15 cellular contexts compared by ENCODE assay signal in genomic region chr6:157727629-157728182, GRCh38.
"Had no signal": no experiment of that assay in that cellular context is flagged by ENCODE, and none has a peak within 500 bp of the region (broad histone marks: within the 10 kb centered on the region; RNA-seq: fewer than 3 reads in every experiment).

No MANE protein-coding gene starts in this region.

- H3K4me3 Mint-ChIP-seq: activated B cell treated with CpG ODN at 0.5 μM for 24 hours; activated CD4-positive, alpha-beta T cell treated with anti-CD3 and anti-CD28 coated beads, Interleukin-2, amount 10 ng/mL, durations not matched to agents 24 days and 14 days; activated naive CD8-positive, alpha-beta T cell; activated T-cell treated with anti-CD3 and anti-CD28 coated beads, Interleukin-2, amount 50 U/mL, for 24 hours; mesothelial cell of epicardium; neural progenitor cell; T-helper 17 cell had no signal

- DNase-seq: activated B cell treated with CpG ODN at 0.5 μM for 24 hours; activated CD4-positive, alpha-beta T cell treated with anti-CD3 and anti-CD28 coated beads, Interleukin-2, amount 10 ng/mL, durations not matched to agents 24 days and 14 days; activated gamma-delta T cell; activated T-cell treated with anti-CD3 and anti-CD28 coated beads, Interleukin-2, amount 50 U/mL, for 24 hours; islet precursor cell; SIG-M5; stimulated activated CD4-positive, alpha-beta T cell treated with anti-CD3 and anti-CD28 coated beads, Interleukin-4, amount 100 ng/mL, for 4 hours; T-helper 17 cell; trophoblast cell had no signal

- H2AFZ ChIP-seq: neural progenitor cell had no signal

- H3K9ac ChIP-seq: neural progenitor cell had no signal

- H3K36me3 ChIP-seq: neural progenitor cell had no signal

- H3K27ac Mint-ChIP-seq: activated B cell treated with CpG ODN at 0.5 μM for 24 hours; activated CD4-positive, alpha-beta T cell treated with anti-CD3 and anti-CD28 coated beads, Interleukin-2, amount 10 ng/mL, durations not matched to agents 24 days and 14 days; activated naive CD8-positive, alpha-beta T cell; activated T-cell treated with anti-CD3 and anti-CD28 coated beads, Interleukin-2, amount 50 U/mL, for 24 hours; mesothelial cell of epicardium; neural progenitor cell; progenitor cell of endocrine pancreas; T-helper 17 cell had no signal

- ATAC-seq: esophagus mucosa, T-helper 17 cell had no signal

- H3K27ac ChIP-seq: neural progenitor cell had no signal

- H3K4me3 ChIP-seq: neural progenitor cell had no signal

- FAIRE-seq: endometrium had no signal

- H3K4me1 ChIP-seq: neural progenitor cell had no signal

- H3K4me1 Mint-ChIP-seq: activated B cell treated with CpG ODN at 0.5 μM for 24 hours, T-helper 17 cell had no signal

- H3K27me3 Mint-ChIP-seq: activated B cell treated with CpG ODN at 0.5 μM for 24 hours; activated naive CD8-positive, alpha-beta T cell; activated T-cell treated with anti-CD3 and anti-CD28 coated beads, Interleukin-2, amount 50 U/mL, for 24 hours had no signal

- H3K4me2 ChIP-seq: neural progenitor cell had no signal

- H3K36me3 Mint-ChIP-seq: neural progenitor cell had no signal
